In the genomic region with DNA sequence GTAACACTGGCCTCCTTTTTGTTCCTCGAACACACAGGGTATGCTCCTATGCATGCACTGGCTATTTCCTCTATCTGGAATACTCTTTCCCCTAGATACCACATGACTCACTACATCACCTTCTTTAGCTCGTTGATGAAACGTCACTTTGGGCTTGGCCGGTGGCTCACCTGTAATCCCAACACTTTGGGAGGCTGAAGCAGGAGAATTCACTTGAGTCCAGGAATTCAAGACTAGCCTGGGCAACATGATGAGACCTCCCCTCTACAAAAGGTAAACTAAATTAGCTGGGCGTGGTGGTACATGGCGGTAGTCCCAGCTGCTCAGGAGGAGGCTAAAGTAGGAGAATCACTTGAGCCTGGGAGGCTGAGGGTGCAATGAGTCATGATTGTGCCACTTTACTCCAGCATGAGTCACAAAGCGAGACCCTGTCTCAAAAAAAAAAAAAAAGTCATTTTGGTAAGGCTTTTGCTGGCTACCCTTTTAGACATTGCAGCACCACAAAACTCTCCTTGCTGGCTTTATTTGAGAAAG, we compare ENCODE assay signal across 15 cellular contexts. TPM values are rescaled to one million over a fixed set of nuclear protein-coding genes. Genes with fewer than 3 reads are reported as not detected.
DNase-seq lines count a peak whose midpoint lies in the region; ATAC-seq, FAIRE-seq and TF ChIP-seq lines count a peak whose summit lies in the region.
"Had no signal": no experiment of that assay in that cellular context is flagged by ENCODE, and none has a peak within 500 bp of the region (broad histone marks: within the 10 kb centered on the region; RNA-seq: fewer than 3 reads in every experiment).

No MANE protein-coding gene starts in this region.

- H3F3A ChIP-seq in SK-N-SH (replicated peaks; ENCODE audit: insufficient read depth), result peaks cover 7% of the 10 kb centered on the region

- H3K27ac ChIP-seq in SK-N-SH (ENCODE audit: low read depth in 2 of 2, low read length in 1 of 2) (no peak overlapping the region), aorta (ENCODE audit: low read depth in 1 of 2, low read length in 2 of 2) (no peak overlapping the region)
- H3K27ac ChIP-seq: gastroesophageal sphincter had no signal

- no peak overlapping the region for H3K9ac ChIP-seq in SK-N-SH

- H3K9me3 Mint-ChIP-seq in type B pancreatic cell, result no peaks in the 10 kb centered on the region
- H3K9me3 Mint-ChIP-seq: activated CD4-positive, alpha-beta memory T cell treated with anti-CD3 and anti-CD28 coated beads, Interleukin-2, amount 10 ng/mL, durations not matched to agents 7 days and 5 days; activated T-cell treated with anti-CD3 and anti-CD28 coated beads, Interleukin-2, amount 50 U/mL, for 72 hours; CD4-positive, alpha-beta T cell had no signal

- peak overlapping the region; percentile 10 for H3K27ac Mint-ChIP-seq in type B pancreatic cell
- H3K27ac Mint-ChIP-seq: activated CD4-positive, alpha-beta memory T cell treated with anti-CD3 and anti-CD28 coated beads, Interleukin-2, amount 10 ng/mL, durations not matched to agents 7 days and 5 days; activated T-cell treated with anti-CD3 and anti-CD28 coated beads, Interleukin-2, amount 50 U/mL, for 72 hours; CD4-positive, alpha-beta T cell had no signal

- FAIRE-seq in frontal cortex (lab: Jason Lieb, UNC), result no peak
- FAIRE-seq: endometrium had no signal

- TF ChIP-seq RAD21 in SK-N-SH (IDR thresholded peaks at IDR 0.05; ENCODE audit: low read length), result no peak

- H3K79me2 ChIP-seq in SK-N-SH (ENCODE audit: insufficient read depth), result peaks cover 98% of the 10 kb centered on the region

- H3K4me3 Mint-ChIP-seq in type B pancreatic cell, result no peak overlapping the region
- H3K4me3 Mint-ChIP-seq: activated CD4-positive, alpha-beta memory T cell treated with anti-CD3 and anti-CD28 coated beads, Interleukin-2, amount 10 ng/mL, durations not matched to agents 7 days and 5 days; activated T-cell treated with anti-CD3 and anti-CD28 coated beads, Interleukin-2, amount 50 U/mL, for 72 hours; CD4-positive, alpha-beta T cell had no signal

- CTCF ChIA-PET in SK-N-SH (lab: Yijun Ruan, JAX), result no interaction called here

- 0 out of 2 replicates have a peak, but pooled peaks cover 17% of the 10 kb centered on the region for H4K20me1 ChIP-seq in SK-N-SH (ENCODE audit: insufficient read depth)

- POLR2A ChIA-PET in SK-N-SH (lab: Yijun Ruan, JAX), result no interaction called here

- no peak for ATAC-seq in SK-N-SH treated with all-trans-retinoic acid at 6 μM for 48 hours
- ATAC-seq in aorta (ENCODE audit: low FRiP score), result no peak
- ATAC-seq: gastroesophageal sphincter had no signal

- peaks cover 16% of the 10 kb centered on the region for H3K36me3 Mint-ChIP-seq in type B pancreatic cell

- no peaks in the 10 kb centered on the region for H3K4me1 Mint-ChIP-seq in type B pancreatic cell (ENCODE audit: unreplicated experiment)

- DNase-seq in SK-N-SH, result no peak
- DNase-seq in NCI-H226, result peak; percentile 6
- DNase-seq in epithelial cell of esophagus (ENCODE audit: low read depth), result peak; percentile 86
- DNase-seq in type B pancreatic cell (ENCODE audit: extremely low spot score, unreplicated experiment), result no peak
- DNase-seq in frontal cortex (ENCODE audit: low spot score in 2 of 2), result no peak
- no peak for DNase-seq in aorta
- no peak for DNase-seq in activated gamma-delta T cell treated with Interleukin-2 at 50 U/mL for 16 hours
- DNase-seq: activated CD4-positive, alpha-beta memory T cell treated with anti-CD3 and anti-CD28 coated beads, Interleukin-2, amount 10 ng/mL, durations not matched to agents 7 days and 5 days; CD4-positive, alpha-beta T cell; H7; NCI-H2227 treated with DMSO at 0.1 percent for 48 hours had no signal

- no peak for TF ChIP-seq CTCF in SK-N-SH (IDR thresholded peaks at IDR 0.05)
- no peak for TF ChIP-seq CTCF in epithelial cell of esophagus (IDR thresholded peaks at IDR 0.05; ENCODE audit: insufficient read depth, low read depth, low read length, missing control alignments)
- TF ChIP-seq CTCF in type B pancreatic cell (conservative IDR thresholded peaks at IDR 0.05), result no peak

- no peaks in the 10 kb centered on the region for H3K27me3 Mint-ChIP-seq in type B pancreatic cell
- H3K27me3 Mint-ChIP-seq: activated CD4-positive, alpha-beta memory T cell treated with anti-CD3 and anti-CD28 coated beads, Interleukin-2, amount 10 ng/mL, durations not matched to agents 7 days and 5 days; CD4-positive, alpha-beta T cell had no signal

- no peaks in the 10 kb centered on the region for H3K9me2 ChIP-seq in SK-N-SH

- H3K36me3 ChIP-seq in SK-N-SH (replicated peaks in 1 of 2; ENCODE audit: control insufficient read depth in 1 of 2, insufficient read depth in 2 of 2, low read length in 1 of 2), result peaks cover 4 to 23% of the 10 kb centered on the region in 2 experiments
- H3K36me3 ChIP-seq in aorta (ENCODE audit: control insufficient read depth in 1 of 2, insufficient read depth in 2 of 2, low read length in 1 of 2), result no peaks in the 10 kb centered on the region
- H3K36me3 ChIP-seq: gastroesophageal sphincter had no signal

- H3K4me3 ChIP-seq in SK-N-SH (ENCODE audit: low read depth in 2 of 2, low read length in 1 of 2), result no peak overlapping the region
- no peak overlapping the region for H3K4me3 ChIP-seq in epithelial cell of esophagus (ENCODE audit: low read length)
- no peak overlapping the region for H3K4me3 ChIP-seq in aorta (ENCODE audit: low read length in 2 of 2)
- H3K4me3 ChIP-seq: gastroesophageal sphincter had no signal

- H3K4me1 ChIP-seq in SK-N-SH (ENCODE audit: control insufficient read depth in 1 of 2, insufficient read depth in 2 of 2, low read depth in 1 of 2, low read length in 1 of 2) (no peaks in the 10 kb centered on the region; a peak in 1 of 4 replicates), aorta (ENCODE audit: control insufficient read depth in 1 of 2, insufficient read depth in 2 of 2, low read length in 2 of 2) (peaks cover 0 to 2% of the 10 kb centered on the region in 2 donors)
- H3K4me1 ChIP-seq: gastroesophageal sphincter had no signal

- no peak overlapping the region for H2AFZ ChIP-seq in SK-N-SH (ENCODE audit: low read depth)

- no peaks in the 10 kb centered on the region for H3K27me3 ChIP-seq in SK-N-SH (ENCODE audit: insufficient read depth)
- no peaks in the 10 kb centered on the region for H3K27me3 ChIP-seq in aorta (ENCODE audit: control insufficient read depth in 1 of 2, insufficient read depth in 2 of 2, low read length in 1 of 2)
- H3K27me3 ChIP-seq: gastroesophageal sphincter had no signal

- 81% methylated on average over 7 of the region's 7 CpGs for WGBS in SK-N-SH (ENCODE audit: low lambda C conversion rate)
- WGBS in aorta, 2 donors, result 86 to 87% methylated on average over 7 of the region's 7 CpGs

- no peak overlapping the region for H3K4me2 ChIP-seq in SK-N-SH

- no peak for TF ChIP-seq EP300 in SK-N-SH (IDR thresholded peaks at IDR 0.05; ENCODE audit: borderline replicate concordance in 1 of 2, low read depth in 1 of 2, low read length in 1 of 2)

- H3K9me3 ChIP-seq in SK-N-SH (peaks cover 15% of the 10 kb centered on the region), aorta (ENCODE audit: control insufficient read depth, low read length) (no peaks in the 10 kb centered on the region)
- H3K9me3 ChIP-seq: gastroesophageal sphincter had no signal

- intact Hi-C loops in aorta (cut with DNase I), result no loop called here

TF ChIP-seq in SK-N-SH, 30 proteins besides CTCF, POLR2A, EP300 and RAD21:
- TF ChIP-seq MEF2A (IDR thresholded peaks at IDR 0.05; ENCODE audit: borderline replicate concordance, low read depth) (no peak), TAF1 (IDR thresholded peaks at IDR 0.05; ENCODE audit: borderline replicate concordance, low read depth, low read length) (no peak), JUND (IDR thresholded peaks at IDR 0.05) (no peak), FOSL2 (IDR thresholded peaks at IDR 0.05; ENCODE audit: borderline replicate concordance, low read depth) (peak; percentile 48; the same call in 1 of the 2 replicates)
TF ChIP-seq in SK-N-SH: peak in this region for 1.

TF ChIP-seq in SK-N-SH treated with all-trans-retinoic acid at 6 μM for 48 hours, 23 proteins besides CTCF, POLR2A, EP300 and RAD21 (continues in another document):
- no peak for TF ChIP-seq ZNF70 (CRISPR knock-in tag; IDR thresholded peaks at IDR 0.05)
- no peak for TF ChIP-seq ISL1 (CRISPR knock-in tag; IDR thresholded peaks at IDR 0.05)
- TF ChIP-seq, protein P1, sequence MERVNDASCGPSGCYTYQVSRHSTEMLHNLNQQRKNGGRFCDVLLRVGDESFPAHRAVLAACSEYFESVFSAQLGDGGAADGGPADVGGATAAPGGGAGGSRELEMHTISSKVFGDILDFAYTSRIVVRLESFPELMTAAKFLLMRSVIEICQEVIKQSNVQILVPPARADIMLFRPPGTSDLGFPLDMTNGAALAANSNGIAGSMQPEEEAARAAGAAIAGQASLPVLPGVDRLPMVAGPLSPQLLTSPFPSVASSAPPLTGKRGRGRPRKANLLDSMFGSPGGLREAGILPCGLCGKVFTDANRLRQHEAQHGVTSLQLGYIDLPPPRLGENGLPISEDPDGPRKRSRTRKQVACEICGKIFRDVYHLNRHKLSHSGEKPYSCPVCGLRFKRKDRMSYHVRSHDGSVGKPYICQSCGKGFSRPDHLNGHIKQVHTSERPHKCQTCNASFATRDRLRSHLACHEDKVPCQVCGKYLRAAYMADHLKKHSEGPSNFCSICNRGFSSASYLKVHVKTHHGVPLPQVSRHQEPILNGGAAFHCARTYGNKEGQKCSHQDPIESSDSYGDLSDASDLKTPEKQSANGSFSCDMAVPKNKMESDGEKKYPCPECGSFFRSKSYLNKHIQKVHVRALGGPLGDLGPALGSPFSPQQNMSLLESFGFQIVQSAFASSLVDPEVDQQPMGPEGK (CRISPR knock-in tag; IDR thresholded peaks at IDR 0.05; ENCODE audit: borderline replicate concordance), result no peak
- TF ChIP-seq TOX (CRISPR knock-in tag; IDR thresholded peaks at IDR 0.05; ENCODE audit: borderline replicate concordance), result no peak
- TF ChIP-seq TCF4 (CRISPR knock-in tag; IDR thresholded peaks at IDR 0.05; ENCODE audit: borderline replicate concordance), result no peak
- TF ChIP-seq ARNTL (CRISPR knock-in tag; IDR thresholded peaks at IDR 0.05; ENCODE audit: borderline replicate concordance, low read depth), result no peak
- no peak for TF ChIP-seq RARB (CRISPR knock-in tag; IDR thresholded peaks at IDR 0.05)
- TF ChIP-seq ZNF8 (CRISPR knock-in tag; IDR thresholded peaks at IDR 0.05), result no peak

RNA-seq across cellular contexts. Expression of a gene that starts 14.5 kb away (rescaled TPM):
- polyA plus RNA-seq in SK-N-SH (2012; rRNA removed) (24.6 and 32.5 TPM in 2 replicates), aorta (10 to 100 TPM; 12.0 to 17.0 TPM)
- 28.9 and 32.4 TPM in 2 replicates for polyA plus RNA-seq in SK-N-SH (2012; cell fraction: cytosol; rRNA removed)
- 46.2 and 84.4 TPM in 2 replicates for polyA plus RNA-seq in SK-N-SH (2012; cell fraction: nucleus; rRNA removed)
- total RNA-seq in type B pancreatic cell (ENCODE audit: low replicate concordance) (58.7 and 65.0 TPM in 2 replicates), frontal cortex (114 TPM), aorta (10 to 100 TPM; 71.0 to 75.1 TPM)

RNA-seq across cellular contexts. Expression of a gene that starts 14.6 kb away (rescaled TPM):
- polyA plus RNA-seq in SK-N-SH (2012; rRNA removed) (38.5 and 53.3 TPM in 2 replicates), aorta (10 to 100 TPM; 14.3 to 20.4 TPM)
- 41.6 and 42.8 TPM in 2 replicates for polyA plus RNA-seq in SK-N-SH (2012; cell fraction: cytosol; rRNA removed)
- polyA plus RNA-seq in SK-N-SH (2012; cell fraction: nucleus; rRNA removed), result 104 and 106 TPM in 2 replicates
- total RNA-seq in type B pancreatic cell (ENCODE audit: low replicate concordance) (34.8 and 43.5 TPM in 2 replicates), frontal cortex (92.1 TPM), aorta (10 to 100 TPM; 36.3 to 65.2 TPM)

Comparison
In these comparisons a context has a peak if more than half of its experiments do, and no peak if none do; other contexts are left out.
1. DNase-seq: peak in NCI-H226 (single experiment) and epithelial cell of esophagus (single experiment); none in SK-N-SH (single experiment), type B pancreatic cell (single experiment), frontal cortex (0 of 2), aorta (0 of 2) and activated gamma-delta T cell treated with Interleukin-2 at 50 U/mL for 16 hours (single experiment).